Comparison of ENCODE assay signal across 15 cellular contexts in the genomic region with DNA sequence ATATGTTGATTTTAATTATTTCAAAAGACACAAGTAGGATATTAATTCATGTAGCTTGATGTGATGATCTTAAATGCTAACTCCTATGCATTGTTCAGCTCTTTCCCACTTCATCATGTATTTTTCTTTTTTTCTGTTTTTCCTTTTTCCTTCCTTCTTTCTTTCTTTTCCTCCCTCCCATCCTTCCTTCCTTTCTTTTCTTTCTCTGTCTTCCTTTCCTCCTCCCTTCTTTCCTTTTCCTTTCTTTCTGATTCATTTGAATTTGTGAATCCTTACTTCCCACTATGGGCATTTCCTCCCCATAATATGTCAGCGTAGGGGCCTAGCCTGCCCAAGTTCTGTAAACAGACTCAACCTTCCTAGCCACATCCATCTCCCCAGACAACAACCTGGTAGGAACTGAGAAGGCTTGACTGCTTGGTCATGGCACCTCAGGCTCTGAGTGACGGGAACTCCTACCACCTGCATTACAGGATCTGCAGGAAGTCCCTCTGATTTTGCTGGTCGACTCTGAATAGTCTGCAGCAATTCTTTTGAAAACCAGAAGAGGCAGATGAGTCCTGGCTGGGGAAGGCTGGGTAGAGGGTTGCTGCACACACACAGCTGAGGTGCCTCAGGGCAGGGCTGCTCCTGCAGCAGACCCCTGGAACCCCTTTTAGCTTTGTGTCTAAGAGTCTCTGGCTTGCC. TPM values are rescaled to one million over a fixed set of nuclear protein-coding genes. Genes with fewer than 3 reads are reported as not detected.
A peak's percentile ranks its signal among the peaks of the same experiment; 100 is the strongest.
DNase-seq lines count a peak whose midpoint lies in the region; ATAC-seq and TF ChIP-seq lines count a peak whose summit lies in the region.
"Had no signal": no experiment of that assay in that cellular context is flagged by ENCODE, and none has a peak within 500 bp of the region (broad histone marks: within the 10 kb centered on the region; RNA-seq: fewer than 3 reads in every experiment).

No MANE protein-coding gene starts in this region.

- ATAC-seq in GM18873 (IDR thresholded peaks at IDR 0.05; ENCODE audit: low FRiP score, unreplicated experiment) (peak; percentile 26), foreskin keratinocyte (peak; percentile 56), HG03139 (IDR thresholded peaks at IDR 0.05; ENCODE audit: unreplicated experiment) (no peak), GM21786 (IDR thresholded peaks at IDR 0.05; ENCODE audit: unreplicated experiment) (no peak)
- ATAC-seq: lower lobe of right lung, SK-N-SH treated with all-trans-retinoic acid at 6 μM for 48 hours had no signal

- no peak overlapping the region for H3K27ac ChIP-seq in Karpas-422 (ENCODE audit: low read length)
- no peak overlapping the region for H3K27ac ChIP-seq in foreskin keratinocyte
- H3K27ac ChIP-seq: lower lobe of right lung, upper lobe of left lung had no signal

- H3K27me3 ChIP-seq in Karpas-422 (ENCODE audit: low read length) (no peaks in the 10 kb centered on the region), foreskin keratinocyte (no peaks in the 10 kb centered on the region)
- H3K27me3 ChIP-seq: upper lobe of left lung had no signal

- no peaks in the 10 kb centered on the region for H3K36me3 ChIP-seq in Karpas-422 (ENCODE audit: insufficient read depth, low read length)
- H3K36me3 ChIP-seq: lower lobe of right lung, upper lobe of left lung had no signal

- H3K4me1 ChIP-seq in Karpas-422 (ENCODE audit: low read length) (peaks cover 31% of the 10 kb centered on the region), foreskin keratinocyte (no peaks in the 10 kb centered on the region)
- H3K4me1 ChIP-seq: lower lobe of right lung, upper lobe of left lung had no signal

- no peak overlapping the region for H3K4me2 ChIP-seq in Karpas-422 (ENCODE audit: low read depth, low read length, poor library complexity, severe bottlenecking)

- H4K20me1 ChIP-seq in Karpas-422 (ENCODE audit: insufficient read depth, low read depth, low read length): peaks cover 31% of the 10 kb centered on the region; the same call in 1 of the 2 replicates

- no peaks in the 10 kb centered on the region for H3K79me2 ChIP-seq in Karpas-422 (ENCODE audit: low read length)

- in situ Hi-C loops in ACHN (cut with HindIII; ENCODE audit: low pct_ligation_motif_present, low pct_unique_long_range_greater_than_20kb, low sequenced_read_pairs): no loop called here

- H3K4me3 ChIP-seq in Karpas-422 (ENCODE audit: low read length): no peak overlapping the region
- H3K4me3 ChIP-seq: lower lobe of right lung, upper lobe of left lung had no signal

- H2AFZ ChIP-seq in Karpas-422 (ENCODE audit: low read length): no peak overlapping the region

- DNase-seq in ACHN (peak; percentile 24), Karpas-422 (peak; percentile 63), foreskin keratinocyte (peak in 1 of 2 donors; percentile 42), putamen (ENCODE audit: low spot score) (no peak), foreskin melanocyte (no peak)
- DNase-seq: anterior cingulate cortex; glutamatergic neuron; lower lobe of right lung; NCI-H1930; NK-92 treated with Interleukin-12 subunit alpha and Interleukin-12 subunit beta, amount 100 ng/mL, for 24 hours had no signal

- no peaks in the 10 kb centered on the region for H3K9me2 ChIP-seq in Karpas-422 (replicated peaks; ENCODE audit: insufficient read depth, low read length)

- no peak overlapping the region for H3K9ac ChIP-seq in Karpas-422 (ENCODE audit: low read length)

- no peaks in the 10 kb centered on the region for H3K9me3 ChIP-seq in Karpas-422 (ENCODE audit: low read length)
- H3K9me3 ChIP-seq: lower lobe of right lung, upper lobe of left lung had no signal

- peak; percentile 44 for TF ChIP-seq CTCF in foreskin keratinocyte (conservative IDR thresholded peaks at IDR 0.05)

RNA-seq across cellular contexts. Expression of a gene that starts 33.4 kb away (rescaled TPM):
- total RNA-seq in Karpas-422 (2014; rRNA removed; shearing (Covaris generic); ENCODE audit: low replicate concordance): 1.6 and 2.2 TPM in 2 replicates
- total RNA-seq in foreskin keratinocyte: 0.03 and 0.14 TPM in 2 replicates
- 0.07 and 0.11 TPM in 2 replicates for polyA plus RNA-seq in foreskin keratinocyte

RNA-seq across cellular contexts. Expression of a gene that starts 37.2 kb away (rescaled TPM):
- not detected in 2 replicates for total RNA-seq in Karpas-422 (2014; rRNA removed; shearing (Covaris generic); ENCODE audit: low replicate concordance)
- total RNA-seq in foreskin keratinocyte: 0.49 and 0.51 TPM in 2 replicates
- 0.21 and 0.24 TPM in 2 replicates for polyA plus RNA-seq in foreskin keratinocyte

Comparison
In these comparisons a context has a peak if more than half of its experiments do, and no peak if none do; other contexts are left out.
1. DNase-seq: peak in ACHN (single experiment) and Karpas-422 (single experiment); none in putamen (single experiment) and foreskin melanocyte (single experiment).
2. ATAC-seq: peak in GM18873 (single experiment) and foreskin keratinocyte (single experiment); none in HG03139 (single experiment) and GM21786 (single experiment).